Comparison of ENCODE assay signal across 1 cellular context in genomic region chr2:219447242-219448098, GRCh38.
TF ChIP-seq lines count a peak whose summit lies in the region.

No MANE protein-coding gene starts in this region.

TF ChIP-seq in GM23338, 12 proteins besides CTCF, POLR2A, EP300 and RAD21 (continued from another document):
- TF ChIP-seq, protein P1, sequence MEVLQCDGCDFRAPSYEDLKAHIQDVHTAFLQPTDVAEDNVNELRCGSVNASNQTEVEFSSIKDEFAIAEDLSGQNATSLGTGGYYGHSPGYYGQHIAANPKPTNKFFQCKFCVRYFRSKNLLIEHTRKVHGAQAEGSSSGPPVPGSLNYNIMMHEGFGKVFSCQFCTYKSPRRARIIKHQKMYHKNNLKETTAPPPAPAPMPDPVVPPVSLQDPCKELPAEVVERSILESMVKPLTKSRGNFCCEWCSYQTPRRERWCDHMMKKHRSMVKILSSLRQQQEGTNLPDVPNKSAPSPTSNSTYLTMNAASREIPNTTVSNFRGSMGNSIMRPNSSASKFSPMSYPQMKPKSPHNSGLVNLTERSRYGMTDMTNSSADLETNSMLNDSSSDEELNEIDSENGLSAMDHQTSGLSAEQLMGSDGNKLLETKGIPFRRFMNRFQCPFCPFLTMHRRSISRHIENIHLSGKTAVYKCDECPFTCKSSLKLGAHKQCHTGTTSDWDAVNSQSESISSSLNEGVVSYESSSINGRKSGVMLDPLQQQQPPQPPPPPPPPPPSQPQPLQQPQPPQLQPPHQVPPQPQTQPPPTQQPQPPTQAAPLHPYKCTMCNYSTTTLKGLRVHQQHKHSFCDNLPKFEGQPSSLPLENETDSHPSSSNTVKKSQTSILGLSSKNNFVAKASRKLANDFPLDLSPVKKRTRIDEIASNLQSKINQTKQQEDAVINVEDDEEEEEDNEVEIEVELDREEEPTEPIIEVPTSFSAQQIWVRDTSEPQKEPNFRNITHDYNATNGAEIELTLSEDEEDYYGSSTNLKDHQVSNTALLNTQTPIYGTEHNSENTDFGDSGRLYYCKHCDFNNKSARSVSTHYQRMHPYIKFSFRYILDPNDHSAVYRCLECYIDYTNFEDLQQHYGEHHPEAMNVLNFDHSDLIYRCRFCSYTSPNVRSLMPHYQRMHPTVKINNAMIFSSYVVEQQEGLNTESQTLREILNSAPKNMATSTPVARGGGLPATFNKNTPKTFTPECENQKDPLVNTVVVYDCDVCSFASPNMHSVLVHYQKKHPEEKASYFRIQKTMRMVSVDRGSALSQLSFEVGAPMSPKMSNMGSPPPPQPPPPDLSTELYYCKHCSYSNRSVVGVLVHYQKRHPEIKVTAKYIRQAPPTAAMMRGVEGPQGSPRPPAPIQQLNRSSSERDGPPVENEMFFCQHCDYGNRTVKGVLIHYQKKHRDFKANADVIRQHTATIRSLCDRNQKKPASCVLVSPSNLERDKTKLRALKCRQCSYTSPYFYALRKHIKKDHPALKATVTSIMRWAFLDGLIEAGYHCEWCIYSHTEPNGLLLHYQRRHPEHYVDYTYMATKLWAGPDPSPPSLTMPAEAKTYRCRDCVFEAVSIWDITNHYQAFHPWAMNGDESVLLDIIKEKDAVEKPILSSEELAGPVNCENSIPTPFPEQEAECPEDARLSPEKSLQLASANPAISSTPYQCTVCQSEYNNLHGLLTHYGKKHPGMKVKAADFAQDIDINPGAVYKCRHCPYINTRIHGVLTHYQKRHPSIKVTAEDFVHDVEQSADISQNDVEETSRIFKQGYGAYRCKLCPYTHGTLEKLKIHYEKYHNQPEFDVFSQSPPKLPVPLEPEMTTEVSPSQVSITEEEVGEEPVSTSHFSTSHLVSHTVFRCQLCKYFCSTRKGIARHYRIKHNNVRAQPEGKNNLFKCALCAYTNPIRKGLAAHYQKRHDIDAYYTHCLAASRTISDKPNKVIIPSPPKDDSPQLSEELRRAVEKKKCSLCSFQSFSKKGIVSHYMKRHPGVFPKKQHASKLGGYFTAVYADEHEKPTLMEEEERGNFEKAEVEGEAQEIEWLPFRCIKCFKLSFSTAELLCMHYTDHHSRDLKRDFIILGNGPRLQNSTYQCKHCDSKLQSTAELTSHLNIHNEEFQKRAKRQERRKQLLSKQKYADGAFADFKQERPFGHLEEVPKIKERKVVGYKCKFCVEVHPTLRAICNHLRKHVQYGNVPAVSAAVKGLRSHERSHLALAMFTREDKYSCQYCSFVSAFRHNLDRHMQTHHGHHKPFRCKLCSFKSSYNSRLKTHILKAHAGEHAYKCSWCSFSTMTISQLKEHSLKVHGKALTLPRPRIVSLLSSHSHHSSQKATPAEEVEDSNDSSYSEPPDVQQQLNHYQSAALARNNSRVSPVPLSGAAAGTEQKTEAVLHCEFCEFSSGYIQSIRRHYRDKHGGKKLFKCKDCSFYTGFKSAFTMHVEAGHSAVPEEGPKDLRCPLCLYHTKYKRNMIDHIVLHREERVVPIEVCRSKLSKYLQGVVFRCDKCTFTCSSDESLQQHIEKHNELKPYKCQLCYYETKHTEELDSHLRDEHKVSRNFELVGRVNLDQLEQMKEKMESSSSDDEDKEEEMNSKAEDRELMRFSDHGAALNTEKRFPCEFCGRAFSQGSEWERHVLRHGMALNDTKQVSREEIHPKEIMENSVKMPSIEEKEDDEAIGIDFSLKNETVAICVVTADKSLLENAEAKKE (CRISPR knock-in tag; IDR thresholded peaks at IDR 0.05), result no peak
- TF ChIP-seq EZH2phosphoT487 (IDR thresholded peaks at IDR 0.05; ENCODE audit: unreplicated experiment) (no peak), STAT1 (IDR thresholded peaks at IDR 0.05; ENCODE audit: unreplicated experiment) (no peak), POLR2AphosphoS5 (IDR thresholded peaks at IDR 0.05; ENCODE audit: low read depth) (no peak), EZH2 (IDR thresholded peaks at IDR 0.05; ENCODE audit: low read depth, unreplicated experiment) (no peak)
- TF ChIP-seq, protein P2, sequence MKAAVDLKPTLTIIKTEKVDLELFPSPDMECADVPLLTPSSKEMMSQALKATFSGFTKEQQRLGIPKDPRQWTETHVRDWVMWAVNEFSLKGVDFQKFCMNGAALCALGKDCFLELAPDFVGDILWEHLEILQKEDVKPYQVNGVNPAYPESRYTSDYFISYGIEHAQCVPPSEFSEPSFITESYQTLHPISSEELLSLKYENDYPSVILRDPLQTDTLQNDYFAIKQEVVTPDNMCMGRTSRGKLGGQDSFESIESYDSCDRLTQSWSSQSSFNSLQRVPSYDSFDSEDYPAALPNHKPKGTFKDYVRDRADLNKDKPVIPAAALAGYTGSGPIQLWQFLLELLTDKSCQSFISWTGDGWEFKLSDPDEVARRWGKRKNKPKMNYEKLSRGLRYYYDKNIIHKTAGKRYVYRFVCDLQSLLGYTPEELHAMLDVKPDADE (IDR thresholded peaks at IDR 0.05), result no peak
